ENCODE assay signal across 1 cellular context in genomic region chr3:195177432-195178123, GRCh38.
TF ChIP-seq lines count a peak whose summit lies in the region.

No MANE protein-coding gene starts in this region.

TF ChIP-seq in K562, 482 proteins besides CTCF, POLR2A, EP300 and RAD21 (continued from another document):
- 0 out of 2 replicates have a peak, but pooled peaks have one; percentile 32 for TF ChIP-seq CUX1 (CRISPR knock-in tag; IDR thresholded peaks at IDR 0.05)
- TF ChIP-seq FOS (IDR thresholded peaks at IDR 0.05; ENCODE audit: extremely low read depth, insufficient read length): no peak
TF ChIP-seq in K562: peak in this region for 17.
